25 cellular contexts compared by ENCODE assay signal in the genomic region with DNA sequence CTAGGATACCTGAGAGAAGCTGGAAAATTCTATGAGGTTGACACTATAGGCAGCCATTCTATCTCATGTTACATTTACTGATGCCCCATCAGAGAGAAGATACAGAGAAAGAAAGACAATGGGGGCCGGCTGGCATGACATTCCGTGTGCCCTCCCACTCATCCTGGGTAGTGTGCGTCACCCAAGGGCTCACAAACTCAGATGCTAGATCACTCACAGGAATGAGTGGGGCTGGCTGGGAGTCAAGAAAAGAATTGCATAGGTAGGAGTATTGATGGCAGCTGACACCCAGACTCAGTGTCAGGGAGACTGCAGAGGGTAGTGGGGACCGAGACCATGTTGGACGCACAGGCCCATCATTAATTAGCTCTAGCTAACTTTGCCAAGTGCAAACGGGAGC.
"Had no signal": no experiment of that assay in that cellular context is flagged by ENCODE, and none has a peak within 500 bp of the region (broad histone marks: within the 10 kb centered on the region; RNA-seq: fewer than 3 reads in every experiment).

No MANE protein-coding gene starts in this region.

- H3K79me2 ChIP-seq: hepatocyte had no signal

- DNase-seq: colonic mucosa; cortex of kidney; effector CD8-positive, alpha-beta T cell; effector memory CD8-positive, alpha-beta T cell; endodermal cell; erythroblast; esophagus squamous epithelium; foreskin fibroblast; foreskin melanocyte; gastrocnemius medialis; glutamatergic neuron; heart left ventricle; hypothalamus; left cardiac atrium; left lung; left ventricle myocardium superior; lower lobe of right lung; mesenchymal stem cell; mucosa of descending colon; naive B cell had no signal

- H3K27ac ChIP-seq: colonic mucosa, epithelial cell of prostate, esophagus squamous epithelium, gastrocnemius medialis, heart left ventricle, hepatocyte, left lung, lower lobe of right lung had no signal

- H3K36me3 ChIP-seq: colonic mucosa, esophagus squamous epithelium, gastrocnemius medialis, heart left ventricle, left lung, lower lobe of right lung had no signal

- H3K4me3 ChIP-seq: colonic mucosa, esophagus squamous epithelium, gastrocnemius medialis, heart left ventricle, hepatocyte, left lung, lower lobe of right lung, mucosa of descending colon had no signal

- H2AFZ ChIP-seq: hepatocyte had no signal

- FAIRE-seq: endometrium, islet of Langerhans, keratinocyte had no signal

- H3K9me3 ChIP-seq: colonic mucosa, esophagus squamous epithelium, gastrocnemius medialis, heart left ventricle, lower lobe of right lung had no signal

- H3K4me2 ChIP-seq: hepatocyte had no signal

- H3K4me1 ChIP-seq: colonic mucosa, esophagus squamous epithelium, gastrocnemius medialis, heart left ventricle, left lung, lower lobe of right lung had no signal

- H3K27me3 ChIP-seq: colonic mucosa, gastrocnemius medialis, hepatocyte, left lung had no signal
